8 cellular contexts compared by ENCODE assay signal in the genomic region with DNA sequence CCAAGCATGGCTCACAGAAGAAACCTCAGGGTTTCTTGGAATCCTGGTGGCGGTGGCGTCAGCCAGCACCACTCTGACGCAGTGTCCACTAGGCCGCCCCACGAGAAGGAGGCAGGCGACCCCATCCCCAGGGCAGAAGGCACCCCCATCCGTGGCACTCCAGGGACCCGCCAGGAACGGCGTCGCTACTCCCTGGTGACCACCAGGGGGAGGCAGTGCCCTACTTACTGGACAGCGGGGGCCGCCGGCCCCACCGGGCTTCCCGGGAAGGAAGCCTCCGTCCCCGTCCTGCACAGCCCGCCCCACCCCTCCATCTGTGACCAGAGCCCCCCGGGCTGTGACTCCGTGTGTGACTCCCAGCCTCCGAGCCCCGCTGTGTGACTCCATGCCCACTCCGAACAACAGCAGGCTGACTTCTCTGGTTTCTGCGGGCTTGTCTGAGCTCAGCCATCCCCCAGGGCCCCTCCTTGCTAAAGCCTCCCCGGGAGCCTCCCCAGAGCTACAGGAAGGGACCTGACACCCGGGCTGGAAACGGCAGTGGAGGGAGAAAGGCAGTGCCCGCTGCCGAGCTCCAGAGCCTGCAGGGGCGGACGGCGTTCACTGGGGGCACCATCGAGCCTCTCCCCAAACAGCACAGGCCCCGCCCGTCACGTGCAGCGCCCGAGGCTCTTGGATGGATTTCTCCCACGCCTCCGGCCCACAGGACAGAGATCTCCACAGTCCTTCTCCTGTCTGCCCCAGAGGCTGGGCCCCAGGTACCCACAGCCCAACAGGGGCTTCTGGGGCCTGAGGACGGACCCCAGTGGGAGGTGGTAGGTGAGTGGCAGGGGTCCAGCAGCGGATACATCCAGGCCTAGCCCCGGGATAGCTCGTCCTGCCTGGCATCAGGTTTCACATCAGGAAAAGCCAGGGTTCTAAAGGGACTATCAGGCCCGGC. TPM values are rescaled to one million over a fixed set of nuclear protein-coding genes. Genes with fewer than 3 reads are reported as not detected.
DNase-seq lines count a peak whose midpoint lies in the region; ATAC-seq and TF ChIP-seq lines count a peak whose summit lies in the region.

No MANE protein-coding gene starts in this region.

- H3K4me1 ChIP-seq in Panc1 (ENCODE audit: control insufficient read depth, insufficient read depth, low read length), result peaks cover 5% of the 10 kb centered on the region
- peaks cover 7 to 33% (median 29%) of the 10 kb centered on the region in 4 donors for H3K4me1 ChIP-seq in esophagus muscularis mucosa
- peaks cover 17% of the 10 kb centered on the region for H3K4me1 ChIP-seq in muscle layer of colon (ENCODE audit: insufficient read depth, low read length)

- BruUV-seq in Panc1 (replicated peaks; lab: Mats Ljungman, UMichigan), result no TSS peak

- H3K27ac ChIP-seq in KOPT-K1 (ENCODE audit: low read depth, low read length, poor library complexity, severe bottlenecking) (peak overlapping the region; percentile 41), Panc1 (ENCODE audit: low read length) (peak overlapping the region; percentile 80), esophagus muscularis mucosa (replicated peaks in 1 of 4) (peak overlapping the region; percentile 80 to 91 (median 86)), muscle layer of colon (ENCODE audit: low read depth, low read length) (peak overlapping the region; percentile 86)

- H3K9ac ChIP-seq in muscle layer of colon (ENCODE audit: low read length), result peak overlapping the region; percentile 58

- intact Hi-C loops in Panc1 (cut with micrococcal nuclease; ENCODE audit: unreplicated experiment), result loop anchor here (5.0 kb wide), 1 partner anchor 501 kb away; no protein-coding TSS in a partner anchor
- intact Hi-C loops in esophagus muscularis mucosa (cut with DNase I), result loop anchor here (1.0 to 10.0 kb wide), 3 partner anchors 91 to 499 kb away; partner anchors contain the start of gene HP1BP3

- 0% methylated on average over 10 of the region's 46 CpGs for WGBS in esophagus muscularis mucosa

- POLR2A ChIA-PET in Panc1 (lab: Charles Lee), result interaction anchor here (0.6 kb wide), 4 partner anchors 10 to 452 kb away, joined by 3 to 8 read pairs (median 4); no protein-coding TSS in a partner anchor

- TF ChIP-seq CTCF in Panc1 (IDR thresholded peaks at IDR 0.05) (peak; percentile 97), esophagus muscularis mucosa (IDR thresholded peaks at IDR 0.05) (peak; percentile 68 to 89 (median 88))

- H3K4me3 ChIP-seq in Panc1 (ENCODE audit: low read depth in 2 of 2, low read length in 2 of 2), result peak overlapping the region; percentile 51 to 65
- peak overlapping the region; percentile 60 to 76 (median 66) for H3K4me3 ChIP-seq in esophagus muscularis mucosa
- peak overlapping the region; percentile 51 to 64 for H3K4me3 ChIP-seq in muscle layer of colon (ENCODE audit: low read depth in 1 of 2, low read length in 2 of 2)

- H3K27me3 ChIP-seq in Panc1 (ENCODE audit: control insufficient read depth, insufficient read depth, low read length), result no peaks in the 10 kb centered on the region
- no peaks in the 10 kb centered on the region for H3K27me3 ChIP-seq in esophagus muscularis mucosa
- no peaks in the 10 kb centered on the region for H3K27me3 ChIP-seq in muscle layer of colon (ENCODE audit: control insufficient read depth in 1 of 2, insufficient read depth in 2 of 2, low read length in 2 of 2)

- CTCF ChIA-PET in Panc1 (lab: Charles Lee), result interaction anchor here (0.6 to 1.3 kb wide), 13 partner anchors 9 to 536 kb away, joined by 3 to 8 read pairs (median 3); partner anchors contain the start of gene SH2D5

- TF ChIP-seq EP300 in esophagus muscularis mucosa (IDR thresholded peaks at IDR 0.05), result no peak

- ATAC-seq in GM19324 (IDR thresholded peaks at IDR 0.05; ENCODE audit: low FRiP score, unreplicated experiment) (peak; percentile 65), Panc1 (peak; percentile 91)

- H3K36me3 ChIP-seq in KOPT-K1 (ENCODE audit: insufficient read depth, low read length) (no peaks in the 10 kb centered on the region), Panc1 (ENCODE audit: control insufficient read depth, insufficient read depth, low read length) (no peaks in the 10 kb centered on the region), esophagus muscularis mucosa (no peaks in the 10 kb centered on the region), muscle layer of colon (ENCODE audit: insufficient read depth, low read length) (no peaks in the 10 kb centered on the region)

- TF ChIP-seq POLR2A in esophagus muscularis mucosa (IDR thresholded peaks at IDR 0.05; ENCODE audit: low read depth), result no peak

- DNase-seq in AG08396 (ENCODE audit: low spot score) (peak; percentile 95), Panc1 (ENCODE audit: low read depth, low spot score) (peak; percentile 42), esophagus muscularis mucosa (ENCODE audit: extremely low spot score) (peak; percentile 94)
- DNase-seq in activated T-cell treated with anti-CD3 and anti-CD28 coated beads, Interleukin-2, amount 50 U/mL, for 48 hours, result peak; percentile 80 to 84
- peak; percentile 56 for DNase-seq in stimulated activated CD8-positive, alpha-beta memory T cell treated with anti-CD3 and anti-CD28 coated beads, Interleukin-4, amount 100 ng/mL, for 24 hours (ENCODE audit: low read depth)

- H3K9me3 ChIP-seq in KOPT-K1 (ENCODE audit: insufficient read depth, low read length, poor library complexity, severe bottlenecking), result no peaks in the 10 kb centered on the region
- H3K9me3 ChIP-seq in Panc1 (ENCODE audit: control insufficient read depth, insufficient read depth, low read depth, low read length), result no peaks in the 10 kb centered on the region
- H3K9me3 ChIP-seq in esophagus muscularis mucosa, result peaks cover 0 to 4% (median 0%) of the 10 kb centered on the region in 4 donors
- H3K9me3 ChIP-seq in muscle layer of colon (ENCODE audit: low read length), result no peaks in the 10 kb centered on the region

- in situ Hi-C loops in Panc1 (cut with HindIII; ENCODE audit: low pct_unique_long_range_greater_than_20kb, low sequenced_read_pairs), result no loop called here

RNA-seq across cellular contexts. Expression of gene KIF17, which starts 21.1 kb away (rescaled TPM):
- 3.9 TPM for total RNA-seq in Panc1 (2021; ENCODE audit: unreplicated experiment)
- 6.4 TPM for polyA plus RNA-seq in Panc1 (2012; ENCODE audit: insufficient read length)
- total RNA-seq in esophagus muscularis mucosa, result 1 to 10 TPM; 2.0 to 7.3 (median 3.4) TPM

RNA-seq across cellular contexts. Expression of gene DDOST, which starts 35.5 kb away (rescaled TPM):
- total RNA-seq in Panc1 (2021; ENCODE audit: unreplicated experiment) (337 TPM), esophagus muscularis mucosa (100 to 1,000 TPM in 2 of 4 donors, 10 to 100 TPM in 2; 86.4 to 126 (median 103) TPM)
- 314 TPM for polyA plus RNA-seq in Panc1 (2012; ENCODE audit: insufficient read length)

RNA-seq across cellular contexts. Expression of gene SH2D5, which starts 35.8 kb away (rescaled TPM):
- total RNA-seq in Panc1 (2021; ENCODE audit: unreplicated experiment) (23.3 TPM), esophagus muscularis mucosa (1 to 10 TPM in 2 of 4 donors, under 1 TPM in 2; 0.42 to 7.2 (median 1.7) TPM)
- 12.9 TPM for polyA plus RNA-seq in Panc1 (2012; ENCODE audit: insufficient read length)

Comparison
In these comparisons a context has a peak if more than half of its experiments do, and no peak if none do; other contexts are left out.
1. Peak in every context shown above with its lines: DNase-seq, ATAC-seq, H3K4me3 ChIP-seq and H3K27ac ChIP-seq.
2. DNase-seq: peak in every context shown above with its lines; median percentile 95 in AG08396; 94 in esophagus muscularis mucosa; 82 in activated T-cell treated with anti-CD3 and anti-CD28 coated beads, Interleukin-2, amount 50 U/mL, for 48 hours; 56 in stimulated activated CD8-positive, alpha-beta memory T cell treated with anti-CD3 and anti-CD28 coated beads, Interleukin-4, amount 100 ng/mL, for 24 hours; 42 in Panc1.